8 cellular contexts compared by ENCODE assay signal in the genomic region with DNA sequence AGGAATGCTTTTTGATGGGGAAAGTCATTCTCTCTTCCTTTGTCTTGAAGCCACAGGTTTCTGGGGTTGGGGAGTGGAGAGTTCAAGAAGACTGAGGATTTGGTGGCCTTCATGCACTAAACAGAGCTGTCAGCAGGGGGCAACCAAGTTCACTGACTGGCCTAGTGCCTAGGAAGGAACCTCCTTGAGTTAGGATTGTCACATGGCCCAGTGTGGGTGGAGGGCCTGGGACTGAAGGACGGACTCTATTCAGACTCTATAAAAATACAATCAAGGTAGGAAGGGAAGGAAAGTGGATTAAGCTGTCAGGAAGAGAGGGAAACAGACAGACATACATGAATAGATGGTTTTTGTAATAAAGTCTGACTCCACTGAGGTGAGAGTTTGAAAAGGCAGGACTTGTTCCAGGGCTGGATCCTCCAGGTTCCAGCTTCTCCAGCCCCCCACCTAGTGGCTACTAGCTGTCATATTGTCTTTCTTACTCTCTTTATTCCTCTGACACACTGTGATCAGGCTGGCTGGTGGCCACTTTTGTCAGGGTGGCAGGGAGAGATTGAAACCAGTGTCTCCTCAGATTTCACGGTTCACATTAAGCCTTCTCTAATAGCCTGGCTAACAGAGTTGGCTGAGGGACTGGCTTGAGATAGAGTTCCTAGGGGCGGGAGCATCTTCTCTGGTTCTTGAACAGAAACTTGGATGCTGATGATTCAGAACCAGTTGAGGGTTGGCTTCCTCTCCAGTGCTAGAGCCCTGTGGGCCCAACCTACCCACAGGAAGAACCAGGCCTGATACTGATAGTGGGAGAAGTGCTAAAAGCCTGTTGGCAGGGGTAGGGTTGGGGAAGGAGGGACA. TPM values are rescaled to one million over a fixed set of nuclear protein-coding genes. Genes with fewer than 3 reads are reported as not detected.
DNase-seq lines count a peak whose midpoint lies in the region; ATAC-seq and TF ChIP-seq lines count a peak whose summit lies in the region.

No MANE protein-coding gene starts in this region.

- peak; percentile 47 for TF ChIP-seq CTCF in Calu3 (IDR thresholded peaks at IDR 0.05; ENCODE audit: unreplicated experiment)
- TF ChIP-seq CTCF in OCI-LY7 (conservative IDR thresholded peaks at IDR 0.05; ENCODE audit: low read length), result peak; percentile 90

- H3K36me3 ChIP-seq in OCI-LY7 (ENCODE audit: insufficient read depth, low read length) (peaks cover 83% of the 10 kb centered on the region), esophagus (ENCODE audit: control insufficient read depth in 2 of 2, insufficient read depth in 2 of 2, low read length in 1 of 2) (peaks cover 4 to 7% of the 10 kb centered on the region in 2 donors), muscle layer of duodenum (ENCODE audit: control insufficient read depth in 1 of 2, insufficient read depth in 2 of 2, low read length in 2 of 2) (peaks cover 2 to 4% of the 10 kb centered on the region in 2 donors)

- POLR2A ChIA-PET in OCI-LY7 (lab: Charles Lee), result interaction anchor here (0.5 to 1.0 kb wide), 5 partner anchors 29 to 221 kb away, joined by 3 to 4 read pairs (median 3); no protein-coding TSS in a partner anchor

- intact Hi-C loops in Calu3 (cut with micrococcal nuclease; ENCODE audit: unreplicated experiment) (loop anchor here (2.0 to 10.0 kb wide), 3 partner anchors 45 to 119 kb away; no protein-coding TSS in a partner anchor), OCI-LY7 (cut with micrococcal nuclease; ENCODE audit: unreplicated experiment) (loop anchor here (2.0 kb wide), 1 partner anchor 141 kb away; no protein-coding TSS in a partner anchor)

- H3K9me3 ChIP-seq in OCI-LY7 (ENCODE audit: low read length) (no peaks in the 10 kb centered on the region), esophagus (ENCODE audit: control insufficient read depth in 2 of 2, insufficient read depth in 1 of 2, low read depth in 1 of 2, low read length in 1 of 2) (no peaks in the 10 kb centered on the region), muscle layer of duodenum (ENCODE audit: control insufficient read depth in 1 of 2, low read length in 2 of 2) (no peaks in the 10 kb centered on the region)

- H3K27ac ChIP-seq in OCI-LY7 (ENCODE audit: low read depth, low read length, poor library complexity, severe bottlenecking), result peak overlapping the region; percentile 5
- H3K27ac ChIP-seq in esophagus (ENCODE audit: low read depth in 2 of 2, low read length in 1 of 2), result peak overlapping the region; percentile 99
- peak overlapping the region; percentile 87 for H3K27ac ChIP-seq in muscle layer of duodenum (ENCODE audit: low read length)

- H3K27me3 Mint-ChIP-seq in Calu3 (ENCODE audit: unreplicated experiment), result no peaks in the 10 kb centered on the region
- no peaks in the 10 kb centered on the region for H3K27me3 Mint-ChIP-seq in activated T-cell treated with anti-CD3 and anti-CD28 coated beads, Interleukin-2, amount 50 U/mL, for 24 hours

- peak overlapping the region; percentile 74 for H3K27ac Mint-ChIP-seq in Calu3 (ENCODE audit: unreplicated experiment)
- peak overlapping the region; percentile 98 for H3K27ac Mint-ChIP-seq in activated T-cell treated with anti-CD3 and anti-CD28 coated beads, Interleukin-2, amount 50 U/mL, for 24 hours

- H3K4me1 Mint-ChIP-seq in Calu3 (ENCODE audit: low read depth, unreplicated experiment), result peaks cover 52% of the 10 kb centered on the region
- H3K4me1 Mint-ChIP-seq in activated T-cell treated with anti-CD3 and anti-CD28 coated beads, Interleukin-2, amount 50 U/mL, for 24 hours (ENCODE audit: low read depth), result peaks cover 59% of the 10 kb centered on the region

- no peaks in the 10 kb centered on the region for H3K79me2 ChIP-seq in OCI-LY7 (ENCODE audit: insufficient read depth, low read depth, low read length)

- H3K9me2 ChIP-seq in OCI-LY7 (ENCODE audit: insufficient read depth, low read length), result no peaks in the 10 kb centered on the region

- H3K27me3 ChIP-seq in esophagus (ENCODE audit: control insufficient read depth in 1 of 2, insufficient read depth in 2 of 2, low read length in 2 of 2), result no peaks in the 10 kb centered on the region
- no peaks in the 10 kb centered on the region for H3K27me3 ChIP-seq in muscle layer of duodenum (ENCODE audit: low read depth, low read length)

- WGBS in esophagus, 2 donors, result 9 to 19% methylated on average over 3 of the region's 3 CpGs

- no peak overlapping the region for H3K4me3 Mint-ChIP-seq in Calu3 (ENCODE audit: low read depth, unreplicated experiment)
- H3K4me3 Mint-ChIP-seq in activated T-cell treated with anti-CD3 and anti-CD28 coated beads, Interleukin-2, amount 50 U/mL, for 24 hours, result peak overlapping the region; percentile 64

- H3K4me1 ChIP-seq in OCI-LY7 (ENCODE audit: insufficient read depth, low read length, poor library complexity, severe bottlenecking), result peaks cover 30% of the 10 kb centered on the region
- H3K4me1 ChIP-seq in esophagus (ENCODE audit: control insufficient read depth in 2 of 2, insufficient read depth in 2 of 2, low read length in 1 of 2), result peaks cover 0 to 31% of the 10 kb centered on the region in 2 donors
- H3K4me1 ChIP-seq in muscle layer of duodenum (ENCODE audit: control insufficient read depth in 1 of 2, insufficient read depth in 2 of 2, low read length in 2 of 2), result peaks cover 35 to 41% of the 10 kb centered on the region in 2 donors

- peak; percentile 75 for DNase-seq in Calu3
- peak; percentile 78 for DNase-seq in OCI-LY7 (ENCODE audit: low spot score)
- peak; percentile 85 for DNase-seq in activated T-cell treated with anti-CD3 and anti-CD28 coated beads, Interleukin-2, amount 50 U/mL, for 24 hours
- peak; percentile 67 for DNase-seq in stimulated activated CD8-positive, alpha-beta memory T cell treated with anti-CD3 and anti-CD28 coated beads, Interleukin-7, amount 100 ng/mL, for 24 hours (ENCODE audit: low read depth)

- no peak overlapping the region for H3K4me2 ChIP-seq in OCI-LY7 (ENCODE audit: low read length)

- no peaks in the 10 kb centered on the region for H4K20me1 ChIP-seq in OCI-LY7 (ENCODE audit: insufficient read depth, low read length)

- H3K9me3 Mint-ChIP-seq in Calu3 (ENCODE audit: low read depth, unreplicated experiment), result no peaks in the 10 kb centered on the region
- no peaks in the 10 kb centered on the region for H3K9me3 Mint-ChIP-seq in activated T-cell treated with anti-CD3 and anti-CD28 coated beads, Interleukin-2, amount 50 U/mL, for 24 hours

- no TSS peak for BruUV-seq in Calu3 (replicated peaks; lab: Mats Ljungman, UMichigan)
- BruUV-seq in OCI-LY7 (replicated peaks; lab: Mats Ljungman, UMichigan), result no TSS peak

- H3K4me3 ChIP-seq in OCI-LY7 (ENCODE audit: low read depth, low read length, poor library complexity, severe bottlenecking) (no peak overlapping the region), esophagus (ENCODE audit: low read depth in 1 of 2, low read length in 2 of 2) (no peak overlapping the region), muscle layer of duodenum (ENCODE audit: low read depth in 1 of 2, low read length in 2 of 2) (no peak overlapping the region)

- CTCF ChIA-PET in Calu3 (lab: Charles Lee), result interaction anchor here (0.7 to 1.1 kb wide), 6 partner anchors 19 to 141 kb away, joined by 3 to 6 read pairs (median 3); partner anchors contain the start of genes UBXN11 and ZNF593
- CTCF ChIA-PET in OCI-LY7 (lab: Charles Lee; ENCODE audit: unreplicated experiment), result interaction anchor here (0.5 kb wide), 1 partner anchor 10 kb away, joined by 3 read pairs; no protein-coding TSS in a partner anchor

- peak; percentile 36 for ATAC-seq in HG03175 (IDR thresholded peaks at IDR 0.05; ENCODE audit: unreplicated experiment)
- no peak for ATAC-seq in HG03196 (IDR thresholded peaks at IDR 0.05; ENCODE audit: unreplicated experiment)

- H2AFZ ChIP-seq in OCI-LY7 (ENCODE audit: low read length), result no peak overlapping the region

- peaks cover 62% of the 10 kb centered on the region for H3K36me3 Mint-ChIP-seq in Calu3 (ENCODE audit: insufficient read depth, unreplicated experiment)
- peaks cover 84% of the 10 kb centered on the region for H3K36me3 Mint-ChIP-seq in activated T-cell treated with anti-CD3 and anti-CD28 coated beads, Interleukin-2, amount 50 U/mL, for 24 hours (ENCODE audit: low read depth)

RNA-seq across cellular contexts. Expression of gene SH3BGRL3, which starts 4.1 kb away (rescaled TPM):
- total RNA-seq in Calu3 (2022), result 74.6 and 107 TPM in 2 replicates
- total RNA-seq in OCI-LY7 (2014; rRNA removed; shearing (Covaris generic)), result 18.6 and 25.3 TPM in 2 replicates
- 58.6 and 60.9 TPM in 2 replicates for total RNA-seq in OCI-LY7 (2022)
- polyA plus RNA-seq in esophagus, result 100 to 1,000 TPM; 170 to 299 TPM

RNA-seq across cellular contexts. Expression of gene UBXN11, which starts 30.6 kb away (rescaled TPM):
- total RNA-seq in Calu3 (2022) (24.0 and 32.0 TPM in 2 replicates), OCI-LY7 (2022) (98.6 and 111 TPM in 2 replicates)
- total RNA-seq in OCI-LY7 (2014; rRNA removed; shearing (Covaris generic)), result 74.2 and 75.8 TPM in 2 replicates
- polyA plus RNA-seq in esophagus, result 10 to 100 TPM; 10.1 to 16.0 TPM

RNA-seq across cellular contexts. Expression of gene CEP85, which starts 41.8 kb away (rescaled TPM):
- total RNA-seq in Calu3 (2022) (19.9 and 24.6 TPM in 2 replicates), OCI-LY7 (2022) (47.1 and 53.6 TPM in 2 replicates)
- 46.4 and 55.2 TPM in 2 replicates for total RNA-seq in OCI-LY7 (2014; rRNA removed; shearing (Covaris generic))
- 1 to 10 TPM; 5.3 to 5.9 TPM for polyA plus RNA-seq in esophagus

RNA-seq across cellular contexts. Expression of gene CD52, which starts 42.0 kb away (rescaled TPM):
- total RNA-seq in Calu3 (2022) (not detected in 2 replicates), OCI-LY7 (2022) (677 and 769 TPM in 2 replicates)
- 409 and 470 TPM in 2 replicates for total RNA-seq in OCI-LY7 (2014; rRNA removed; shearing (Covaris generic))
- polyA plus RNA-seq in esophagus, result 10 to 100 TPM; 17.0 to 20.6 TPM

Comparison
In these comparisons a context has a peak if more than half of its experiments do, and no peak if none do; other contexts are left out.
1. H3K27ac ChIP-seq: peak in every context shown above with its lines; median percentile 99 in esophagus; 87 in muscle layer of duodenum; 5 in OCI-LY7.